ENCODE assay signal across 8 cellular contexts in genomic region chr16:67393790-67394270, GRCh38. TPM values are rescaled to one million over a fixed set of nuclear protein-coding genes. Genes with fewer than 3 reads are reported as not detected.
DNase-seq lines count a peak whose midpoint lies in the region; ATAC-seq, FAIRE-seq and TF ChIP-seq lines count a peak whose summit lies in the region.

No MANE protein-coding gene starts in this region.

- peaks cover 15% of the 10 kb centered on the region for H3K4me1 ChIP-seq in A549
- H3K4me1 ChIP-seq in HEK293 (ENCODE audit: control insufficient read depth, insufficient read depth, low read length) = peaks cover 14% of the 10 kb centered on the region

- H3K4me3 Mint-ChIP-seq in neural crest cell = peak overlapping the region; percentile 79

- no peak overlapping the region for H3K27ac Mint-ChIP-seq in neural crest cell (ENCODE audit: unreplicated experiment)

- H3K27me3 Mint-ChIP-seq in neural crest cell (ENCODE audit: low read depth) = peaks cover 53% of the 10 kb centered on the region

- no peaks in the 10 kb centered on the region for H3K9me3 ChIP-seq in A549
- no peaks in the 10 kb centered on the region for H3K9me3 ChIP-seq in HEK293 (ENCODE audit: control insufficient read depth, insufficient read depth, low read depth, low read length)

- no peak for TF ChIP-seq EP300 in A549 (IDR thresholded peaks at IDR 0.05)

- 0 out of 6 replicates have a peak, but pooled peaks of 1 of the 2 experiments have one; percentile 1 for ATAC-seq in A549
- no peak for ATAC-seq in HG03439 (IDR thresholded peaks at IDR 0.05; ENCODE audit: unreplicated experiment)
- ATAC-seq in GM19463 (IDR thresholded peaks at IDR 0.05; ENCODE audit: unreplicated experiment) = no peak
- ATAC-seq in GM21447 (IDR thresholded peaks at IDR 0.05; ENCODE audit: unreplicated experiment) = no peak

- FAIRE-seq in A549 (lab: Jason Lieb, UNC) = no peak

- 85% methylated on average over 20 of the region's 24 CpGs for WGBS in A549 (ENCODE audit: missing lambda C conversion rate)

- H3K4me3 ChIP-seq in A549 (peak overlapping the region; percentile 41), HEK293 (ENCODE audit: low read depth, low read length) (no peak overlapping the region)

- peak overlapping the region; percentile 92 for H3K4me2 ChIP-seq in A549

- peaks cover 32% of the 10 kb centered on the region for H3K4me1 Mint-ChIP-seq in neural crest cell

- no peaks in the 10 kb centered on the region for H3K36me3 ChIP-seq in HEK293 (ENCODE audit: control insufficient read depth in 2 of 2, insufficient read depth in 1 of 2, low read length in 2 of 2)

- H3K9me3 Mint-ChIP-seq in neural crest cell = no peaks in the 10 kb centered on the region

- POLR2A ChIA-PET in A549 (lab: Yijun Ruan, JAX) (no interaction called here), HEK293 (lab: Yijun Ruan, JAX) (interaction anchor here (0.6 kb wide), 1 partner anchor 193 kb away, joined by 3 read pairs; no protein-coding TSS in a partner anchor)

- TF ChIP-seq CTCF in A549 (IDR thresholded peaks at IDR 0.05) (no peak), HEK293 (tag by site-specific recombination; IDR thresholded peaks at IDR 0.05) (no peak), neural crest cell (conservative IDR thresholded peaks at IDR 0.05) (no peak)

- H3K27ac ChIP-seq in A549 (peak overlapping the region; percentile 46 to 75; a peak in 5 of 6 replicates), HEK293 (ENCODE audit: extremely low read depth, low read depth, low read length) (no peak overlapping the region; the same call in 1 of the 2 replicates)

- TF ChIP-seq POLR2A in A549 (IDR thresholded peaks at IDR 0.05; ENCODE audit: low read length) = no peak

- CTCF ChIA-PET in A549 (lab: Yijun Ruan, JAX) (interaction anchor here (0.8 to 3.1 kb wide), 14 partner anchors 10 to 148 kb away, joined by 3 to 20 read pairs (median 4); partner anchors contain the start of genes KCTD19 and LRRC36), HEK293 (lab: Yijun Ruan, JAX) (interaction anchor here (0.5 to 1.6 kb wide), 10 partner anchors 8 to 148 kb away, joined by 3 to 5 read pairs (median 4); partner anchors contain the start of genes KCTD19 and LRRC36)

- no peak for TF ChIP-seq RAD21 in A549 (conservative IDR thresholded peaks at IDR 0.05 in 1 of 2, IDR thresholded peaks at IDR 0.05 in 1 of 2)

- no peaks in the 10 kb centered on the region for H3K36me3 Mint-ChIP-seq in neural crest cell (ENCODE audit: low read depth)

- DNase-seq in A549 (ENCODE audit: low read depth in 1 of 2, low spot score in 1 of 2) = no peak
- peak; percentile 25 for DNase-seq in epidermal melanocyte (ENCODE audit: insufficient read length, low spot score)
- no peak for DNase-seq in neural crest cell (ENCODE audit: low read depth, low spot score)
- DNase-seq in stimulated activated CD4-positive, alpha-beta T cell treated with anti-CD3 and anti-CD28 coated beads, Interleukin-4, amount 100 ng/mL, for 4 hours = no peak

TF ChIP-seq in A549, 52 proteins besides CTCF, POLR2A, EP300 and RAD21:
- TF ChIP-seq EHMT2 (IDR thresholded peaks at IDR 0.05; ENCODE audit: low read depth) = no peak
- TF ChIP-seq PHF8 (IDR thresholded peaks at IDR 0.05; ENCODE audit: borderline replicate concordance, low read depth) = no peak

TF ChIP-seq in HEK293, 187 proteins besides CTCF, POLR2A, EP300 and RAD21:
- TF ChIP-seq ZBTB26 (tag by site-specific recombination; optimal IDR thresholded peaks at IDR 0.05) (peak; percentile 0), ZNF341 (tag by site-specific recombination; IDR thresholded peaks at IDR 0.05; ENCODE audit: low read depth) (peak; percentile 5), ZNF777 (tag by site-specific recombination; IDR thresholded peaks at IDR 0.05; ENCODE audit: borderline replicate concordance) (peak; percentile 57; the same call in 1 of the 2 replicates), ZNF335 (tag by site-specific recombination; conservative IDR thresholded peaks at IDR 0.05) (peak; percentile 9; the same call in 1 of the 2 replicates), ZSCAN30 (tag by site-specific recombination; IDR thresholded peaks at IDR 0.05) (no peak), AEBP2 (tag by site-specific recombination; IDR thresholded peaks at IDR 0.05; ENCODE audit: borderline replicate concordance) (no peak), GLIS1 (tag by site-specific recombination; IDR thresholded peaks at IDR 0.05) (0 out of 2 replicates have a peak, but pooled peaks have one; percentile 32)
- TF ChIP-seq, protein P1, sequence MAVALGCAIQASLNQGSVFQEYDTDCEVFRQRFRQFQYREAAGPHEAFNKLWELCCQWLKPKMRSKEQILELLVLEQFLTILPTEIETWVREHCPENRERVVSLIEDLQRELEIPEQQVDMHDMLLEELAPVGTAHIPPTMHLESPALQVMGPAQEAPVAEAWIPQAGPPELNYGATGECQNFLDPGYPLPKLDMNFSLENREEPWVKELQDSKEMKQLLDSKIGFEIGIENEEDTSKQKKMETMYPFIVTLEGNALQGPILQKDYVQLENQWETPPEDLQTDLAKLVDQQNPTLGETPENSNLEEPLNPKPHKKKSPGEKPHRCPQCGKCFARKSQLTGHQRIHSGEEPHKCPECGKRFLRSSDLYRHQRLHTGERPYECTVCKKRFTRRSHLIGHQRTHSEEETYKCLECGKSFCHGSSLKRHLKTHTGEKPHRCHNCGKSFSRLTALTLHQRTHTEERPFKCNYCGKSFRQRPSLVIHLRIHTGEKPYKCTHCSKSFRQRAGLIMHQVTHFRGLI (tag by site-specific recombination; IDR thresholded peaks at IDR 0.05) = peak; percentile 47; the same call in 1 of the 2 replicates

RNA-seq across cellular contexts. Expression of gene TPPP3, which starts 0.5 kb away (rescaled TPM):
- polyA plus RNA-seq in A549 (2011; rRNA removed) (9.4 and 10.6 TPM in 2 replicates), A549 (2017; fragmentation: RNase III; extraction: RNeasy Plus Mini Kit Qiagen cat#74134 plus additional on column Dnase treatment) (8.7 to 10.9 TPM (median 9.6 TPM) in 3 replicates)
- 20.1 and 29.1 TPM in 2 replicates for polyA plus RNA-seq in A549 (2012; cell fraction: cytosol; rRNA removed)
- 21.8 and 32.6 TPM in 2 replicates for polyA plus RNA-seq in A549 (2012; cell fraction: nucleus; rRNA removed)
- polyA minus RNA-seq in A549 (2011; rRNA and poly(A)+ RNA removed) = 2.4 and 2.5 TPM in 2 replicates
- total RNA-seq in neural crest cell = 3.4 and 4.7 TPM in 2 replicates

RNA-seq across cellular contexts. Expression of gene ZDHHC1, which starts 22.4 kb away (rescaled TPM):
- polyA plus RNA-seq in A549 (2011; rRNA removed) (3.5 and 3.8 TPM in 2 replicates), A549 (2017; fragmentation: RNase III; extraction: RNeasy Plus Mini Kit Qiagen cat#74134 plus additional on column Dnase treatment) (5.0 to 7.2 TPM (median 5.9 TPM) in 3 replicates)
- 6.8 and 10.0 TPM in 2 replicates for polyA plus RNA-seq in A549 (2012; cell fraction: cytosol; rRNA removed)
- polyA plus RNA-seq in A549 (2012; cell fraction: nucleus; rRNA removed) = 27.1 and 31.1 TPM in 2 replicates
- 3.8 and 9.3 TPM in 2 replicates for polyA minus RNA-seq in A549 (2011; rRNA and poly(A)+ RNA removed)
- 9.5 and 10.2 TPM in 2 replicates for total RNA-seq in neural crest cell

RNA-seq across cellular contexts. Expression of gene HSD11B2, which starts 37.1 kb away (rescaled TPM):
- 0.53 and 0.75 TPM in 2 replicates for polyA plus RNA-seq in A549 (2011; rRNA removed)
- 1.3 and 1.5 TPM in 2 replicates for polyA plus RNA-seq in A549 (2012; cell fraction: cytosol; rRNA removed)
- polyA plus RNA-seq in A549 (2012; cell fraction: nucleus; rRNA removed) = 3.0 and 3.7 TPM in 2 replicates
- 0.93 to 1.6 TPM (median 1.2 TPM) in 3 replicates for polyA plus RNA-seq in A549 (2017; fragmentation: RNase III; extraction: RNeasy Plus Mini Kit Qiagen cat#74134 plus additional on column Dnase treatment)
- 0.21 and 0.39 TPM in 2 replicates for polyA minus RNA-seq in A549 (2011; rRNA and poly(A)+ RNA removed)
- 3.8 and 4.7 TPM in 2 replicates for total RNA-seq in neural crest cell
